ENCODE assay signal across 11 cellular contexts in the genomic region with DNA sequence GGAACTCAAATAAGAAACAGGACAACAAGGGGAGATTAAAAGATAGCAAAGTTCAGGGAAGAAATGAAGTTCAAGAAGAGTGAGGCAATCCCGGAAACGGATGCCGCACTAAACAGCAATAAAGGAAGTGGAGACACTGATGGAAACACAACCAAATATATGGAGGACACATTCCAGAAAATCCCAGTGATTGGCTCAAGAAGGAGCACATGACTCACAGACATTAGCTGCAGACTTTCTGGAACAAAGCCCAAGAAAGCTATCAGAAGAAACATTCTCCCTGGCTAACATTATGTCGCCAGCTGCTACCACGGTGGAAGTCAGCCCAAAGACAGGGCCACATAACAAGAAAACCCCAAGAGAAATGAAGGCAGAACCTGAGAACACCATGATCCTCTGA. TPM values are rescaled to one million over a fixed set of nuclear protein-coding genes. Genes with fewer than 3 reads are reported as not detected.
DNase-seq lines count a peak whose midpoint lies in the region; ATAC-seq and TF ChIP-seq lines count a peak whose summit lies in the region.
"Had no signal": no experiment of that assay in that cellular context is flagged by ENCODE, and none has a peak within 500 bp of the region (broad histone marks: within the 10 kb centered on the region; RNA-seq: fewer than 3 reads in every experiment).

No MANE protein-coding gene starts in this region.

- DNase-seq in EH (ENCODE audit: low read depth): peak; percentile 81
- peak; percentile 77 for DNase-seq in NCI-H2171 treated with DMSO at 0.1 percent for 48 hours (lab: John Stamatoyannopoulos, UW)
- peak; percentile 76 for DNase-seq in astrocyte of the hippocampus (ENCODE audit: low read depth, low spot score)
- DNase-seq in iris pigment epithelial cell (ENCODE audit: low read depth): peak; percentile 85
- DNase-seq in stimulated activated CD8-positive, alpha-beta memory T cell treated with anti-CD3 and anti-CD28 coated beads, Interleukin-4, amount 100 ng/mL, for 48 hours: no peak
- no peak for DNase-seq in stimulated activated effector memory CD8-positive, alpha-beta T cell treated with anti-CD3 and anti-CD28 coated beads, Interleukin-12 subunit alpha, Interleukin-12 subunit beta, amount 100 ng/mL, for 72 hours (ENCODE audit: low spot score in 2 of 2)
- no peak for DNase-seq in tibial nerve (ENCODE audit: low spot score in 2 of 2)
- DNase-seq: activated naive CD8-positive, alpha-beta T cell treated with anti-CD3 and anti-CD28 coated beads for 36 hours; effector CD8-positive, alpha-beta T cell had no signal

- TF ChIP-seq CTCF in tibial nerve (IDR thresholded peaks at IDR 0.05): no peak

- H3K27me3 ChIP-seq in tibial nerve: no peaks in the 10 kb centered on the region

- no peaks in the 10 kb centered on the region for H3K9me3 ChIP-seq in tibial nerve

- H3K4me1 ChIP-seq in tibial nerve: peaks cover 0 to 19% (median 10%) of the 10 kb centered on the region in 4 donors

- no peaks in the 10 kb centered on the region for H3K9me3 Mint-ChIP-seq in stimulated activated effector memory CD8-positive, alpha-beta T cell treated with anti-CD3 and anti-CD28 coated beads, Interleukin-12 subunit alpha, Interleukin-12 subunit beta, amount 100 ng/mL, for 72 hours
- H3K9me3 Mint-ChIP-seq: activated naive CD8-positive, alpha-beta T cell treated with anti-CD3 and anti-CD28 coated beads for 36 hours had no signal

- H3K36me3 Mint-ChIP-seq in stimulated activated effector memory CD8-positive, alpha-beta T cell treated with anti-CD3 and anti-CD28 coated beads, Interleukin-12 subunit alpha, Interleukin-12 subunit beta, amount 100 ng/mL, for 72 hours: no peaks in the 10 kb centered on the region
- H3K36me3 Mint-ChIP-seq: activated naive CD8-positive, alpha-beta T cell treated with anti-CD3 and anti-CD28 coated beads for 36 hours had no signal

- H3K4me3 ChIP-seq in tibial nerve: no peak overlapping the region
- H3K4me3 ChIP-seq: GM12878 had no signal

- no peak for TF ChIP-seq EP300 in tibial nerve (IDR thresholded peaks at IDR 0.05)

- H3K36me3 ChIP-seq in tibial nerve: peaks cover 0 to 4% (median 0%) of the 10 kb centered on the region in 3 donors

- no peaks in the 10 kb centered on the region for H3K4me1 Mint-ChIP-seq in stimulated activated effector memory CD8-positive, alpha-beta T cell treated with anti-CD3 and anti-CD28 coated beads, Interleukin-12 subunit alpha, Interleukin-12 subunit beta, amount 100 ng/mL, for 72 hours
- H3K4me1 Mint-ChIP-seq: activated naive CD8-positive, alpha-beta T cell treated with anti-CD3 and anti-CD28 coated beads for 36 hours had no signal

- WGBS in tibial nerve, 2 donors: 61 to 62% methylated on average over 5 of the region's 5 CpGs

- no peak overlapping the region for H3K27ac Mint-ChIP-seq in stimulated activated effector memory CD8-positive, alpha-beta T cell treated with anti-CD3 and anti-CD28 coated beads, Interleukin-12 subunit alpha, Interleukin-12 subunit beta, amount 100 ng/mL, for 72 hours
- H3K27ac Mint-ChIP-seq: activated naive CD8-positive, alpha-beta T cell treated with anti-CD3 and anti-CD28 coated beads for 36 hours had no signal

- no peak for ATAC-seq in stimulated activated effector memory CD8-positive, alpha-beta T cell treated with anti-CD3 and anti-CD28 coated beads, Interleukin-12 subunit alpha, Interleukin-12 subunit beta, amount 100 ng/mL, for 72 hours
- ATAC-seq in HG02571 (IDR thresholded peaks at IDR 0.05; ENCODE audit: unreplicated experiment): no peak
- ATAC-seq: GM12878 had no signal

- H3K4me3 Mint-ChIP-seq in stimulated activated effector memory CD8-positive, alpha-beta T cell treated with anti-CD3 and anti-CD28 coated beads, Interleukin-12 subunit alpha, Interleukin-12 subunit beta, amount 100 ng/mL, for 72 hours: no peak overlapping the region
- H3K4me3 Mint-ChIP-seq: activated naive CD8-positive, alpha-beta T cell treated with anti-CD3 and anti-CD28 coated beads for 36 hours had no signal

- TF ChIP-seq POLR2A in tibial nerve (IDR thresholded peaks at IDR 0.05): no peak

- no peak overlapping the region for H3K27ac ChIP-seq in tibial nerve

RNA-seq across cellular contexts. Expression of a gene that starts 18.1 kb away (rescaled TPM):
- 100 to 1,000 TPM; 106 to 205 (median 110) TPM for total RNA-seq in tibial nerve

Comparison
In these comparisons a context has a peak if more than half of its experiments do, and no peak if none do; other contexts are left out.
1. DNase-seq: peak in EH (single experiment), NCI-H2171 treated with DMSO at 0.1 percent for 48 hours (single experiment), astrocyte of the hippocampus (single experiment) and iris pigment epithelial cell (single experiment); none in stimulated activated CD8-positive, alpha-beta memory T cell treated with anti-CD3 and anti-CD28 coated beads, Interleukin-4, amount 100 ng/mL, for 48 hours (single experiment), stimulated activated effector memory CD8-positive, alpha-beta T cell treated with anti-CD3 and anti-CD28 coated beads, Interleukin-12 subunit alpha, Interleukin-12 subunit beta, amount 100 ng/mL, for 72 hours (0 of 2) and tibial nerve (0 of 2).